ENCODE assay signal across 15 cellular contexts in the genomic region with DNA sequence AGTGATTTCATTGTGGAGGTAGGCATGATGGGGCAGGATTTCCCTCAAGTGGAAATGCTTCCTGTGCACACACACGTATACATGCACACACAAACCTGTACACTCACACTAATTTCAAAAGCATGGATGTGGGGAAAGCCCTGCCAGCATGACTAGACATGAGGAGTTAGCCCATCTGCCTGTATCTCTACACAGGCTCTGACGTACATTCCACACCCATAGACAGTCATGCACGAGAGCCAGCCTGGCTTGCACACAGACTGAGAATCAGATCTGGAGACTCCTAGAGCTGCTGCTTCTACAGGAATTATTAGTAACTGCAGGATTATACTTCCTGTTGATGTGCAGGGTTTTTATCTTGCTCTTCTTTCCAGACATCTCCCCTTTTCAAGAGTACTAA. TPM values are rescaled to one million over a fixed set of nuclear protein-coding genes. Genes with fewer than 3 reads are reported as not detected.
DNase-seq lines count a peak whose midpoint lies in the region; FAIRE-seq and TF ChIP-seq lines count a peak whose summit lies in the region.
"Had no signal": no experiment of that assay in that cellular context is flagged by ENCODE, and none has a peak within 500 bp of the region (broad histone marks: within the 10 kb centered on the region; RNA-seq: fewer than 3 reads in every experiment).

No MANE protein-coding gene starts in this region.

- DNase-seq in MCF 10A (ENCODE audit: unreplicated experiment): peak; percentile 69
- no peak for DNase-seq in breast epithelium (ENCODE audit: low spot score in 2 of 2)
- peak; percentile 5 for DNase-seq in cerebellum (ENCODE audit: low spot score)
- DNase-seq in left kidney (ENCODE audit: low read depth, low spot score): peak; percentile 38
- DNase-seq in middle frontal gyrus (ENCODE audit: extremely low spot score, low spot score): no peak
- no peak for DNase-seq in RCC 7860 (ENCODE audit: low spot score)
- no peak for DNase-seq in HK-2 (ENCODE audit: unreplicated experiment)
- no peak for DNase-seq in SKM-1 treated with dmso at 0.1 percent for 144 hours (lab: John Stamatoyannopoulos, UW; ENCODE audit: unreplicated experiment)
- DNase-seq: activated gamma-delta T cell treated with Interleukin-2 at 50 U/mL for 16 hours; H9; NCI-H446 treated with DMSO at 0.1 percent for 48 hours; SJCRH30; stimulated activated CD8-positive, alpha-beta memory T cell treated with anti-CD3 and anti-CD28 coated beads, Interleukin-4, amount 100 ng/mL, for 48 hours had no signal

- no peaks in the 10 kb centered on the region for H3K9me3 ChIP-seq in breast epithelium
- H3K9me3 ChIP-seq: SJCRH30 had no signal

- no peak for FAIRE-seq in RCC 7860 (lab: Jason Lieb, UNC)

- H3K27ac Mint-ChIP-seq in MCF 10A (ENCODE audit: low read depth, unreplicated experiment): peak overlapping the region; percentile 84

- H3K9me3 Mint-ChIP-seq in MCF 10A (ENCODE audit: unreplicated experiment): no peaks in the 10 kb centered on the region
- H3K9me3 Mint-ChIP-seq: H9 had no signal

- H3K27me3 Mint-ChIP-seq in MCF 10A (ENCODE audit: insufficient read depth, unreplicated experiment): no peaks in the 10 kb centered on the region

- TF ChIP-seq POLR2A in breast epithelium (IDR thresholded peaks at IDR 0.05): no peak

- H3K4me3 ChIP-seq in breast epithelium: no peak overlapping the region
- H3K4me3 ChIP-seq: dorsolateral prefrontal cortex, SJCRH30 had no signal

- POLR2A ChIA-PET in MCF 10A (lab: Yijun Ruan, JAX): interaction anchor here (0.9 to 1.6 kb wide), 5 partner anchors 9 to 56 kb away, joined by 3 to 23 read pairs (median 4); a partner anchor contains a TSS

- H3K27ac ChIP-seq in breast epithelium: peak overlapping the region in 1 of 2 donors; percentile 16
- H3K27ac ChIP-seq: KMS-11, SJCRH30 had no signal

- intact Hi-C loops in MCF 10A (cut with micrococcal nuclease) (no loop called here), breast epithelium (cut with DNase I; ENCODE audit: low total_unique reads) (loop anchor here (5.0 kb wide), 1 partner anchor 442 kb away; no protein-coding TSS in a partner anchor)

- peaks cover 8% of the 10 kb centered on the region for H3K4me1 Mint-ChIP-seq in MCF 10A (ENCODE audit: insufficient read depth, unreplicated experiment)

- CTCF ChIA-PET in MCF 10A (lab: Yijun Ruan, JAX): interaction anchor here (1.2 kb wide), 2 partner anchors 28 to 30 kb away, joined by 3 read pairs; no protein-coding TSS in a partner anchor

- no peaks in the 10 kb centered on the region for H3K4me1 ChIP-seq in breast epithelium

- no peaks in the 10 kb centered on the region for H3K36me3 ChIP-seq in breast epithelium
- H3K36me3 ChIP-seq: SJCRH30 had no signal

- TF ChIP-seq CTCF in MCF 10A (IDR thresholded peaks at IDR 0.05; ENCODE audit: unreplicated experiment) (no peak), breast epithelium (IDR thresholded peaks at IDR 0.05) (no peak)

- no TSS peak for BruUV-seq in MCF 10A (replicated peaks; lab: Mats Ljungman, UMichigan)

- H3K27me3 ChIP-seq in breast epithelium: no peaks in the 10 kb centered on the region
- H3K27me3 ChIP-seq: dorsolateral prefrontal cortex, SJCRH30 had no signal

- H3K4me3 Mint-ChIP-seq in MCF 10A (ENCODE audit: unreplicated experiment): no peak overlapping the region
- H3K4me3 Mint-ChIP-seq: H9 had no signal

- peaks cover 12% of the 10 kb centered on the region for H3K36me3 Mint-ChIP-seq in MCF 10A (ENCODE audit: insufficient read depth, unreplicated experiment)

RNA-seq across cellular contexts. Expression of a gene that starts 27.3 kb away (rescaled TPM):
- 29.5 and 32.3 TPM in 2 replicates for total RNA-seq in MCF 10A (2022)
- total RNA-seq in breast epithelium: 10 to 100 TPM; 46.1 to 69.9 (median 49.8) TPM
- total RNA-seq in cerebellum: 30.0 TPM

Comparison
In these comparisons a context has a peak if more than half of its experiments do, and no peak if none do; other contexts are left out.
1. DNase-seq: peak in MCF 10A (single experiment), cerebellum (single experiment) and left kidney (single experiment); none in breast epithelium (0 of 2), middle frontal gyrus (single experiment), RCC 7860 (single experiment), HK-2 (single experiment) and SKM-1 treated with dmso at 0.1 percent for 144 hours (single experiment).